ENCODE assay signal across 23 cellular contexts in genomic region chr1:90963651-90964050, GRCh38.
"Had no signal": no experiment of that assay in that cellular context is flagged by ENCODE, and none has a peak within 500 bp of the region (broad histone marks: within the 10 kb centered on the region; RNA-seq: fewer than 3 reads in every experiment).

No MANE protein-coding gene starts in this region.

- DNase-seq: activated CD4-positive, alpha-beta T cell treated with anti-CD3 and anti-CD28 coated beads for 48 hours; activated CD8-positive, alpha-beta memory T cell treated with anti-CD3 and anti-CD28 coated beads, Interleukin-2, amount 50 U/mL, for 4 hours; activated CD8-positive, alpha-beta T cell treated with anti-CD3 and anti-CD28 coated beads, Interleukin-2, amount 10 ng/mL, durations not matched to agents 7 days and 5 days; activated gamma-delta T cell treated with Interleukin-2 at 50 U/mL for 16 hours; amniotic stem cell; dorsolateral prefrontal cortex; endodermal cell; left ventricle myocardium inferior; mucosa of descending colon; stimulated activated CD4-positive, alpha-beta T cell treated with anti-CD3 and anti-CD28 coated beads, Interleukin-15, amount 100 ng/mL, for 24 hours; stimulated activated CD4-positive, alpha-beta T cell treated with anti-CD3 and anti-CD28 coated beads, Interleukin-4, amount 100 ng/mL, for 24 hours; stimulated activated CD8-positive, alpha-beta memory T cell treated with anti-CD3 and anti-CD28 coated beads, Interleukin-4, amount 100 ng/mL, for 48 hours; stimulated activated naive CD4-positive, alpha-beta T cell treated with Interleukin-2 at 50 U/mL for 16 hours; T-helper 2 cell; transverse colon had no signal

- H3K27me3 Mint-ChIP-seq: activated naive CD8-positive, alpha-beta T cell; naive thymus-derived CD8-positive, alpha-beta T cell had no signal

- H3K36me3 Mint-ChIP-seq: WTC11 had no signal

- H3K27ac Mint-ChIP-seq: activated CD8-positive, alpha-beta T cell treated with anti-CD3 and anti-CD28 coated beads, Interleukin-2, amount 10 ng/mL, durations not matched to agents 7 days and 5 days; activated naive CD8-positive, alpha-beta T cell; endodermal cell; WTC11 had no signal

- H3K4me1 Mint-ChIP-seq: endodermal cell had no signal

- H3K27ac ChIP-seq: breast epithelium, hepatocyte, left ventricle myocardium inferior, neutrophil, skin epidermis, transverse colon, vagina had no signal

- H3K9me3 Mint-ChIP-seq: endodermal cell, WTC11 had no signal

- H3K4me3 Mint-ChIP-seq: activated CD8-positive, alpha-beta T cell treated with anti-CD3 and anti-CD28 coated beads, Interleukin-2, amount 10 ng/mL, durations not matched to agents 7 days and 5 days; activated naive CD8-positive, alpha-beta T cell; endodermal cell; naive thymus-derived CD8-positive, alpha-beta T cell; WTC11 had no signal
